In the genomic region with DNA sequence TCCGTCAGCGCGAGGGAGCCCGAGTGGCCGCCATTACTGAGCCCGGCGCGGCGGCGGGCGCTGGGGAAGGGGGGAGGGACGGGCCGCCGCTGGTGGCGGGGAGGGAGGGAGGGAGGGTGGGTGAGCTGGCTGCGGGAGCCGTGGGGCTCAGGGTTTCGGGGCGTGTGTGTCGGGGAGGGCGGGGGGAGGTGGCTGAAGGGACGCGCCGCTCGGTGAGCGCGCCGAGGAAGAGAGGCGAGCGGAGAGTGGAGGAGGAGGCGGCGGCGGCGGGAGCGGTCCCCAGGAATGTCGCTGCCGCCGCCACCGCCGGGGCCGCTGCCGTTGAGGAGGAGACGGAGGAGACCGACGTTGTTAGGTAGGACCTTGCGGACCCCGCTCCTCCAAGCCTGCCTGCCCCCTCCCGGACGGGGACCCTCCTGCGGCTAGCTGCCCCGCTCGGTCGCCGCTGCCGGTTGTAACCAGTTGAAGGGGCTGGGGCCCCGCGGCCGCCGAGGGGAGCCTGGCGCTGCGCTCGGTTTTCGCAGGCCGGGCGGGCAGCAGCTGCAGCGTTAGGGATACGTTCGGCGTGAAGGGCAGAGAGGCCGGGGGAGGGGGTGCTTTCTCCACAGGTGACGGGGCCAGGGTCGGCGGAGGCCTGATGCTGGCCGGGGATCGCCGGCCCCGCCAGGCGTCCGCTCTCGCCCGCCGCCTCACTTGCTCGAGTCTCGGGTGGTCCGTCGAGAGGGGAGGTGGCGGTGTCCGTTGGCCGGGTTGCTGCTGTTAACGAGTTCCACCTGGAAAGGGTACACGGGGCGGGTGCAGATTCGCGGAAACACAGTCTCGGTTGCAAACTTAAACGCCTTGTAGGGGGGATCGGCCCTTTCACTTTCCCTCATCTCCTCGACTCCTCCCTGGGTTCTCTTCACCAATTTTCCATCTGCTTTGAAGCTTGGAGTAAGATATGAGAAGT, we compare ENCODE assay signal across 8 cellular contexts. TPM values are rescaled to one million over a fixed set of nuclear protein-coding genes. Genes with fewer than 3 reads are reported as not detected.
DNase-seq lines count a peak whose midpoint lies in the region; ATAC-seq and TF ChIP-seq lines count a peak whose summit lies in the region.

A gene with protein sequence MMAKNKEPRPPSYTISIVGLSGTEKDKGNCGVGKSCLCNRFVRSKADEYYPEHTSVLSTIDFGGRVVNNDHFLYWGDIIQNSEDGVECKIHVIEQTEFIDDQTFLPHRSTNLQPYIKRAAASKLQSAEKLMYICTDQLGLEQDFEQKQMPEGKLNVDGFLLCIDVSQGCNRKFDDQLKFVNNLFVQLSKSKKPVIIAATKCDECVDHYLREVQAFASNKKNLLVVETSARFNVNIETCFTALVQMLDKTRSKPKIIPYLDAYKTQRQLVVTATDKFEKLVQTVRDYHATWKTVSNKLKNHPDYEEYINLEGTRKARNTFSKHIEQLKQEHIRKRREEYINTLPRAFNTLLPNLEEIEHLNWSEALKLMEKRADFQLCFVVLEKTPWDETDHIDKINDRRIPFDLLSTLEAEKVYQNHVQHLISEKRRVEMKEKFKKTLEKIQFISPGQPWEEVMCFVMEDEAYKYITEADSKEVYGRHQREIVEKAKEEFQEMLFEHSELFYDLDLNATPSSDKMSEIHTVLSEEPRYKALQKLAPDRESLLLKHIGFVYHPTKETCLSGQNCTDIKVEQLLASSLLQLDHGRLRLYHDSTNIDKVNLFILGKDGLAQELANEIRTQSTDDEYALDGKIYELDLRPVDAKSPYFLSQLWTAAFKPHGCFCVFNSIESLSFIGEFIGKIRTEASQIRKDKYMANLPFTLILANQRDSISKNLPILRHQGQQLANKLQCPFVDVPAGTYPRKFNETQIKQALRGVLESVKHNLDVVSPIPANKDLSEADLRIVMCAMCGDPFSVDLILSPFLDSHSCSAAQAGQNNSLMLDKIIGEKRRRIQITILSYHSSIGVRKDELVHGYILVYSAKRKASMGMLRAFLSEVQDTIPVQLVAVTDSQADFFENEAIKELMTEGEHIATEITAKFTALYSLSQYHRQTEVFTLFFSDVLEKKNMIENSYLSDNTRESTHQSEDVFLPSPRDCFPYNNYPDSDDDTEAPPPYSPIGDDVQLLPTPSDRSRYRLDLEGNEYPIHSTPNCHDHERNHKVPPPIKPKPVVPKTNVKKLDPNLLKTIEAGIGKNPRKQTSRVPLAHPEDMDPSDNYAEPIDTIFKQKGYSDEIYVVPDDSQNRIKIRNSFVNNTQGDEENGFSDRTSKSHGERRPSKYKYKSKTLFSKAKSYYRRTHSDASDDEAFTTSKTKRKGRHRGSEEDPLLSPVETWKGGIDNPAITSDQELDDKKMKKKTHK (N-terminal part only) (plus strand): TSS at position 224 of the 949 bp plus-strand sequence. CDS start 13,366 bp downstream, outside the sequence.

- no peaks in the 10 kb centered on the region for H3K27me3 Mint-ChIP-seq in IgD-negative memory B cell

- H3K4me3 ChIP-seq in astrocyte of the cerebellum (ENCODE audit: low read depth, low read length) (peak within 1 kb of the TSS; percentile 89), iPS-11a (ENCODE audit: low read depth, low read length) (peak within 1 kb of the TSS; percentile 97), skeletal muscle cell (ENCODE audit: low read depth, low read length) (peak within 1 kb of the TSS; percentile 80)

- in situ Hi-C loops in astrocyte of the cerebellum (cut with HindIII; ENCODE audit: low sequenced_read_pairs): no loop called here

- peaks cover 15 to 32% (median 30%) of the 10 kb centered on the region in 3 donors for H3K4me1 Mint-ChIP-seq in IgD-negative memory B cell

- TF ChIP-seq CTCF in astrocyte of the cerebellum (IDR thresholded peaks at IDR 0.05; ENCODE audit: low read depth, low read length, missing control alignments): no peak

- H3K27ac Mint-ChIP-seq in IgD-negative memory B cell: peak within 1 kb of the TSS; percentile 93 to 95 (median 95)

- H3K4me3 Mint-ChIP-seq in IgD-negative memory B cell: peak within 1 kb of the TSS; percentile 93 to 100 (median 100)

- DNase-seq in DMS53 (lab: John Stamatoyannopoulos, UW) (peak; percentile 88), T-helper 2 cell (peak; percentile 24 to 86 (median 58)), astrocyte of the cerebellum (ENCODE audit: low read depth) (no peak), skeletal muscle cell (ENCODE audit: low read depth) (no peak), SW 1271 (lab: John Stamatoyannopoulos, UW) (no peak)

- no peaks in the 10 kb centered on the region for H3K36me3 Mint-ChIP-seq in IgD-negative memory B cell

- peak; percentile 44 for ATAC-seq in GM21515 (IDR thresholded peaks at IDR 0.05; ENCODE audit: unreplicated experiment)

- H3K9me3 Mint-ChIP-seq in IgD-negative memory B cell: no peaks in the 10 kb centered on the region

RNA-seq across cellular contexts. Expression of the gene that starts here (rescaled TPM):
- polyA plus RNA-seq in IgD-negative memory B cell: 26.0 TPM

Comparison
In these comparisons a context has a peak if more than half of its experiments do, and no peak if none do; other contexts are left out.
1. DNase-seq: peak in DMS53 (single experiment) and T-helper 2 cell (5 of 5); none in astrocyte of the cerebellum (single experiment), skeletal muscle cell (single experiment) and SW 1271 (0 of 2).
2. Peak in every context shown above with its lines, with median percentiles within 50 percentile points of each other: H3K4me3 ChIP-seq.